Comparison of ENCODE assay signal across 11 cellular contexts in genomic region chr19:3187662-3188511, GRCh38. TPM values are rescaled to one million over a fixed set of nuclear protein-coding genes. Genes with fewer than 3 reads are reported as not detected.
DNase-seq lines count a peak whose midpoint lies in the region; ATAC-seq and TF ChIP-seq lines count a peak whose summit lies in the region.
"Had no signal": no experiment of that assay in that cellular context is flagged by ENCODE, and none has a peak within 500 bp of the region (broad histone marks: within the 10 kb centered on the region; RNA-seq: fewer than 3 reads in every experiment).

No MANE protein-coding gene starts in this region.

- H3K27me3 Mint-ChIP-seq in CD14-positive monocyte (ENCODE audit: low read depth in 3 of 3), result peaks cover 0 to 4% (median 0%) of the 10 kb centered on the region in 3 donors
- no peaks in the 10 kb centered on the region for H3K27me3 Mint-ChIP-seq in activated naive CD8-positive, alpha-beta T cell treated with anti-CD3 and anti-CD28 coated beads for 36 hours
- H3K27me3 Mint-ChIP-seq in naive thymus-derived CD4-positive, alpha-beta T cell, result peaks cover 0 to 2% (median 0%) of the 10 kb centered on the region in 5 donors

- ATAC-seq in naive thymus-derived CD4-positive, alpha-beta T cell, result no peak

- TF ChIP-seq CTCF in CD14-positive monocyte (IDR thresholded peaks at IDR 0.05) (no peak), HFF-Myc (IDR thresholded peaks at IDR 0.05; ENCODE audit: low read depth, low read length, missing control alignments) (no peak), adrenal gland (IDR thresholded peaks at IDR 0.05) (no peak), GM20000 (IDR thresholded peaks at IDR 0.05; ENCODE audit: extremely low read depth, missing control alignments) (no peak)

- peak overlapping the region; percentile 77 to 92 (median 84) for H3K27ac Mint-ChIP-seq in CD14-positive monocyte
- H3K27ac Mint-ChIP-seq in activated naive CD8-positive, alpha-beta T cell treated with anti-CD3 and anti-CD28 coated beads for 36 hours, result no peak overlapping the region
- H3K27ac Mint-ChIP-seq in naive thymus-derived CD4-positive, alpha-beta T cell, result peak overlapping the region in 7 of 9 donors; percentile 2 to 74 (median 53)

- WGBS in adrenal gland, 4 donors, result 76 to 86% (median 78%) methylated on average over 16 to 36 of the region's 36 CpGs

- POLR2A ChIA-PET in naive thymus-derived CD4-positive, alpha-beta T cell (lab: Charles Lee), result no interaction called here

- H3K4me3 ChIP-seq in HFF-Myc (replicated peaks; ENCODE audit: low read depth, low read length), result peak overlapping the region; percentile 92
- no peak overlapping the region for H3K4me3 ChIP-seq in naive thymus-derived CD4-positive, alpha-beta T cell (ENCODE audit: low read length)
- no peak overlapping the region for H3K4me3 ChIP-seq in adrenal gland

- no peak for TF ChIP-seq POLR2A in adrenal gland (IDR thresholded peaks at IDR 0.05)

- peaks cover 13 to 21% of the 10 kb centered on the region in 2 donors for H3K36me3 Mint-ChIP-seq in CD14-positive monocyte
- peaks cover 20% of the 10 kb centered on the region for H3K36me3 Mint-ChIP-seq in activated naive CD8-positive, alpha-beta T cell treated with anti-CD3 and anti-CD28 coated beads for 36 hours
- H3K36me3 Mint-ChIP-seq in naive thymus-derived CD4-positive, alpha-beta T cell, result peaks cover 0 to 17% (median 9%) of the 10 kb centered on the region in 5 donors

- peak; percentile 44 for DNase-seq in CD14-positive monocyte (ENCODE audit: low spot score)
- DNase-seq in HFF-Myc (ENCODE audit: extremely low read depth, low read depth), result no peak
- no peak for DNase-seq in activated naive CD8-positive, alpha-beta T cell treated with anti-CD3 and anti-CD28 coated beads for 36 hours
- DNase-seq in naive thymus-derived CD4-positive, alpha-beta T cell, result no peak
- DNase-seq in adrenal gland, result no peak
- no peak for DNase-seq in NCI-H2081 treated with DMSO at 0.1 percent for 48 hours (lab: John Stamatoyannopoulos, UW)
- DNase-seq in NCI-H1092 (lab: John Stamatoyannopoulos, UW), result no peak
- no peak for DNase-seq in GM20000 (ENCODE audit: low spot score)
- DNase-seq: DMS79 treated with DMSO at 0.1 percent for 48 hours, NCI-H2171 treated with DMSO at 0.1 percent for 48 hours had no signal

- H3K27me3 ChIP-seq in naive thymus-derived CD4-positive, alpha-beta T cell (ENCODE audit: control insufficient read depth in 2 of 2, insufficient read depth in 2 of 2, low read length in 2 of 2), result no peaks in the 10 kb centered on the region
- H3K27me3 ChIP-seq in adrenal gland, result no peaks in the 10 kb centered on the region
- H3K27me3 ChIP-seq: ovary had no signal

- H3K9me3 Mint-ChIP-seq in CD14-positive monocyte, result peaks cover 0 to 3% (median 0%) of the 10 kb centered on the region in 7 donors
- no peaks in the 10 kb centered on the region for H3K9me3 Mint-ChIP-seq in activated naive CD8-positive, alpha-beta T cell treated with anti-CD3 and anti-CD28 coated beads for 36 hours
- H3K9me3 Mint-ChIP-seq in naive thymus-derived CD4-positive, alpha-beta T cell, result peaks cover 0 to 5% (median 0%) of the 10 kb centered on the region in 11 donors

- H3K4me3 Mint-ChIP-seq in CD14-positive monocyte, result peak overlapping the region; percentile 73 to 83
- peak overlapping the region; percentile 89 for H3K4me3 Mint-ChIP-seq in activated naive CD8-positive, alpha-beta T cell treated with anti-CD3 and anti-CD28 coated beads for 36 hours
- H3K4me3 Mint-ChIP-seq in naive thymus-derived CD4-positive, alpha-beta T cell, result peak overlapping the region; percentile 50 to 99 (median 90)

- H3K27ac ChIP-seq in naive thymus-derived CD4-positive, alpha-beta T cell (ENCODE audit: low read depth, low read length), result no peak overlapping the region
- H3K27ac ChIP-seq in adrenal gland, result peak overlapping the region in 1 of 5 donors; percentile 30
- H3K27ac ChIP-seq: ovary had no signal

- no peaks in the 10 kb centered on the region for H3K9me3 ChIP-seq in naive thymus-derived CD4-positive, alpha-beta T cell (ENCODE audit: control insufficient read depth in 2 of 3, low read length in 3 of 3)
- no peaks in the 10 kb centered on the region for H3K9me3 ChIP-seq in adrenal gland (replicated peaks in 1 of 3)
- H3K9me3 ChIP-seq: ovary had no signal

- H3K4me1 Mint-ChIP-seq in CD14-positive monocyte, result peaks cover 65% of the 10 kb centered on the region
- H3K4me1 Mint-ChIP-seq in activated naive CD8-positive, alpha-beta T cell treated with anti-CD3 and anti-CD28 coated beads for 36 hours, result peaks cover 46% of the 10 kb centered on the region
- H3K4me1 Mint-ChIP-seq in naive thymus-derived CD4-positive, alpha-beta T cell, result peaks cover 43 to 62% (median 52%) of the 10 kb centered on the region in 7 donors

- intact Hi-C loops in CD14-positive monocyte (cut with micrococcal nuclease), result loop anchor here in 1 of 2 donors (10.0 kb wide), 1 partner anchor 363 kb away; no protein-coding TSS in a partner anchor
- intact Hi-C loops in naive thymus-derived CD4-positive, alpha-beta T cell (cut with micrococcal nuclease), result loop anchor here (5.0 kb wide), 4 partner anchors 151 to 1604 kb away; partner anchors contain the start of genes APBA3 (in 1 of the 2), CACTIN (in 1 of the 2), FEM1A (in 1 of the 2) and MRPL54 (in 1 of the 2)
- intact Hi-C loops in adrenal gland (cut with DNase I), result no loop called here

- H3K4me1 ChIP-seq in naive thymus-derived CD4-positive, alpha-beta T cell (ENCODE audit: control insufficient read depth in 2 of 2, insufficient read depth in 2 of 2, low read length in 2 of 2), result peaks cover 39 to 52% of the 10 kb centered on the region in 2 donors
- H3K4me1 ChIP-seq in adrenal gland (replicated peaks in 1 of 2), result peaks cover 35 to 49% of the 10 kb centered on the region in 2 donors

- H3K36me3 ChIP-seq in naive thymus-derived CD4-positive, alpha-beta T cell (ENCODE audit: control insufficient read depth in 2 of 3, insufficient read depth in 3 of 3, low read length in 3 of 3), result peaks cover 0 to 15% (median 0%) of the 10 kb centered on the region in 3 experiments
- no peaks in the 10 kb centered on the region for H3K36me3 ChIP-seq in adrenal gland (replicated peaks in 1 of 2)
- H3K36me3 ChIP-seq: ovary had no signal

- CTCF ChIA-PET in naive thymus-derived CD4-positive, alpha-beta T cell (lab: Charles Lee), result interaction anchor here (1.3 kb wide), 1 partner anchor 23 kb away, joined by 4 read pairs; no protein-coding TSS in a partner anchor

RNA-seq across cellular contexts. Expression of gene NCLN, which starts 2.2 kb away (rescaled TPM):
- polyA plus RNA-seq in CD14-positive monocyte (10 to 100 TPM; 28.6 to 34.5 TPM), adrenal gland (100 to 1,000 TPM in 1 of 3 donors, 10 to 100 TPM in 2; 57.6 to 127 (median 93.6) TPM)
- total RNA-seq in activated naive CD8-positive, alpha-beta T cell treated with anti-CD3 and anti-CD28 coated beads for 36 hours, result 10 to 100 TPM; 86.5 to 91.3 TPM
- 10 to 100 TPM; 45.4 to 64.7 (median 53.7) TPM for total RNA-seq in naive thymus-derived CD4-positive, alpha-beta T cell
- polyA plus RNA-seq in naive thymus-derived CD4-positive, alpha-beta T cell, result 10 to 100 TPM; 19.9 to 48.1 TPM
- total RNA-seq in adrenal gland, result 100 to 1,000 TPM in 4 of 8 donors, 10 to 100 TPM in 4; 51.5 to 193 (median 99.4) TPM

RNA-seq across cellular contexts. Expression of gene S1PR4, which starts 9.3 kb away (rescaled TPM):
- polyA plus RNA-seq in CD14-positive monocyte (100 to 1,000 TPM; 105 to 131 TPM), adrenal gland (1 to 10 TPM in 2 of 3 donors, not detected in 1; 1.6 to 2.2 TPM)
- total RNA-seq in activated naive CD8-positive, alpha-beta T cell treated with anti-CD3 and anti-CD28 coated beads for 36 hours, result 10 to 100 TPM; 37.5 to 42.7 TPM
- 100 to 1,000 TPM in 3 of 5 experiments, 10 to 100 TPM in 2; 61.0 to 238 (median 181) TPM for total RNA-seq in naive thymus-derived CD4-positive, alpha-beta T cell
- 100 to 1,000 TPM; 332 to 589 TPM for polyA plus RNA-seq in naive thymus-derived CD4-positive, alpha-beta T cell
- total RNA-seq in adrenal gland, result 1 to 10 TPM in 7 of 8 donors, under 1 TPM in 1; 0.81 to 5.5 (median 2.6) TPM

RNA-seq across cellular contexts. Expression of gene CELF5, which starts 36.6 kb away (rescaled TPM):
- polyA plus RNA-seq in CD14-positive monocyte (not detected), adrenal gland (under 1 TPM; 0.40 to 0.60 (median 0.56) TPM)
- total RNA-seq in activated naive CD8-positive, alpha-beta T cell treated with anti-CD3 and anti-CD28 coated beads for 36 hours, result under 1 TPM; 0.16 to 0.29 TPM
- under 1 TPM; 0.16 to 0.27 (median 0.17) TPM for total RNA-seq in naive thymus-derived CD4-positive, alpha-beta T cell
- polyA plus RNA-seq in naive thymus-derived CD4-positive, alpha-beta T cell, result not detected
- total RNA-seq in adrenal gland, result 1 to 10 TPM in 1 of 8 donors, under 1 TPM in 3, not detected in 4; 0.08 to 1.6 (median 0.65) TPM

RNA-seq across cellular contexts. Expression of gene GNA15, which starts 52.1 kb away (rescaled TPM):
- polyA plus RNA-seq in CD14-positive monocyte (10 to 100 TPM; 38.7 to 41.3 TPM), adrenal gland (1 to 10 TPM; 1.6 to 7.3 (median 5.8) TPM)
- 1 to 10 TPM; 7.5 to 7.8 TPM for total RNA-seq in activated naive CD8-positive, alpha-beta T cell treated with anti-CD3 and anti-CD28 coated beads for 36 hours
- 100 to 1,000 TPM in 1 of 5 experiments, 10 to 100 TPM in 1, 1 to 10 TPM in 1, under 1 TPM in 2; 0.73 to 131 (median 6.6) TPM for total RNA-seq in naive thymus-derived CD4-positive, alpha-beta T cell
- under 1 TPM in 1 of 2 donors, not detected in 1; 0.09 TPM for polyA plus RNA-seq in naive thymus-derived CD4-positive, alpha-beta T cell
- total RNA-seq in adrenal gland, result 10 to 100 TPM in 4 of 8 donors, 1 to 10 TPM in 4; 4.4 to 16.3 (median 10.3) TPM

Comparison
In these comparisons a context has a peak if more than half of its experiments do, and no peak if none do; other contexts are left out.
1. RNA of gene S1PR4, which starts 9.3 kb away (total RNA-seq): 61.0 to 238 TPM in naive thymus-derived CD4-positive, alpha-beta T cell and 37.5 to 42.7 TPM in activated naive CD8-positive, alpha-beta T cell treated with anti-CD3 and anti-CD28 coated beads for 36 hours; 0.81 to 5.5 TPM in adrenal gland; every median in the first group is over 4 times any median in the second.
2. intact Hi-C loops: an anchor here in naive thymus-derived CD4-positive, alpha-beta T cell (5.0 kb wide); none called in adrenal gland.
3. Peak in every context shown above with its lines, with median percentiles within 50 percentile points of each other: H3K4me3 Mint-ChIP-seq.